ENCODE assay signal across 1 cellular context in the genomic region with DNA sequence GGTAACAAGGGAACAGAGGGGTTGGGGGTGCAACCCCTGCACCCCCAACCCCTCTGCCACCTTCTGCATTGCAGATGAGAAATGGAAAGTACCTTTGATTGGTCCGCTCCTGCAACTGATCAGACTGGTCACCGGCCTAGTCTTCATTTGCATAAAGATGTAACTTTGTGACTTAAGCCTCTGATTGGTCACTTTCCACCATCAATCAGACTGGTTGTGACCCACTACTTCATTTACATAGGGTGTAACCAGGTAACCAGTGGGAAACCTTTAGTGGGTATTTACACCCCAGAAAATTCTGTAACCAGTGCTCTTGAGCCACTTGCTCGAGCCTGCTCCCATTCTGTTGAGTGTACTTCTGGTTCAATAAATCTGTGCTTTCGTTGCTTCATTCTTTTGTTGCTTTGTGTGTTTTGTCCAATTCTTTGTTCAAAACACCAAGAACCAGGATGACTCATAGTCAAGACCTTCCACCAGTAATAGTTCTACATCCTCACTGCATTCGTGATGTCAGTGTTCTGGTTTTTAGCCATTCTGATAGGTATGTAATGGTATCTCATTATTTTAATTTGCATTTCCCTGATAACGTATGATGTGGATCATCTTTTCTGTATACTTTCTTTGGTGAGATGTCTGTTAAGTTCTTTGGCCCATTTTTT.
TF ChIP-seq lines count a peak whose summit lies in the region.

No MANE protein-coding gene starts in this region.

TF ChIP-seq in endothelial cell of umbilical vein, 7 proteins besides CTCF, POLR2A, EP300 and RAD21:
- TF ChIP-seq MYC (IDR thresholded peaks at IDR 0.05; ENCODE audit: low read depth, low read length) (no peak), JUN (IDR thresholded peaks at IDR 0.05; ENCODE audit: borderline replicate concordance, insufficient read depth, insufficient read length, low read depth) (peak; percentile 55), FOS (IDR thresholded peaks at IDR 0.05; ENCODE audit: borderline replicate concordance, insufficient read depth, low read length) (peak; percentile 47)
